23 cellular contexts compared by ENCODE assay signal in the genomic region with DNA sequence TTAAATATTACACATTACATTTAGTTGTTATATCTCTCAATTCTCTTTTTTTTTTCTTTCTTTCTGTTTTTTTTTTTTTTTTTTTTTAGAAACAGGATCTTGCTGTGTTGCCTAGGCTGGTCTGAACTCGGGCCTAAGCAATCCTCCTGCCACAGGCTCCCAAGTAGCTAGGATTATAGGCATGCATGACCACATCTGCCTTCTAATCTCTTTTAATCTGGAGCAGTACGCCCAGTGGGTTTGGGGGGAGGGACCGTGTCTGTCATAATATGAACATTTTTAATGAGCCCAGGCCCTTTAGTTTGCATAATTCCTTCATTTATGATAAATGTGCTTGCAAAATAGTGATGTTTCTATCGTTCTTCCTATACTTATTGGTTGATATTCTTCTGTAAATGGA. TPM values are rescaled to one million over a fixed set of nuclear protein-coding genes. Genes with fewer than 3 reads are reported as not detected.
"Had no signal": no experiment of that assay in that cellular context is flagged by ENCODE, and none has a peak within 500 bp of the region (broad histone marks: within the 10 kb centered on the region; RNA-seq: fewer than 3 reads in every experiment).

No MANE protein-coding gene starts in this region.

- H3K4me1 ChIP-seq: uterus had no signal

- H3K27ac ChIP-seq: left ventricle myocardium inferior, ovary, right atrium auricular region, right lobe of liver, uterus had no signal

- H3K4me2 ChIP-seq: smooth muscle cell had no signal

- ATAC-seq: natural killer cell; right lobe of liver; stimulated activated memory B cell treated with anti-CD40 and anti-IgM and Interleukin-4, amounts not matched to agents 10 μg/mL and 1 μg/mL and 100 μg/mL, for 72 hours; stimulated activated naive CD8-positive, alpha-beta T cell treated with anti-CD3 and anti-CD28 coated beads, Interleukin-15, amount 100 ng/mL, for 72 hours had no signal

- H3K36me3 ChIP-seq: ovary, uterus had no signal

- H3K9me3 ChIP-seq: left ventricle myocardium inferior, ovary, right atrium auricular region, right lobe of liver, tibial nerve, uterus had no signal

- H3K27me3 ChIP-seq: ovary, right atrium auricular region, right lobe of liver, tibial nerve, uterus had no signal

- H3K4me3 ChIP-seq: left ventricle myocardium inferior, lung, ovary, right atrium auricular region, right lobe of liver, smooth muscle cell, tibial nerve, uterus had no signal

- DNase-seq: islet precursor cell; left ventricle myocardium inferior; mesendoderm; naive B cell; natural killer cell; ovary; right lobe of liver; stimulated activated CD4-positive, alpha-beta T cell treated with anti-CD3 and anti-CD28 coated beads, Interleukin-1b, Interleukin-23, amount 100 ng/mL, for 48 hours; stimulated activated CD4-positive, alpha-beta T cell treated with anti-CD3 and anti-CD28 coated beads, Interleukin-2, amount 100 ng/mL, for 48 hours; stimulated activated CD4-positive, alpha-beta T cell treated with anti-CD3 and anti-CD28 coated beads, Interleukin-4, amount 100 ng/mL, for 4 hours; stimulated activated CD8-positive, alpha-beta memory T cell treated with anti-CD3 and anti-CD28 coated beads, Interleukin-4, amount 100 ng/mL, for 48 hours; stimulated activated naive CD4-positive, alpha-beta T cell treated with Interleukin-2 at 50 U/mL for 16 hours; stimulated activated naive CD8-positive, alpha-beta T cell treated with anti-CD3 and anti-CD28 coated beads, Interleukin-15, amount 100 ng/mL, for 72 hours; substantia nigra; uterus had no signal

RNA-seq across cellular contexts. Expression of gene SPATA9, which starts 58.7 kb away (rescaled TPM):
- total RNA-seq: kidney epithelial cell, left ventricle myocardium inferior, mononuclear cell, progenitor cell of endocrine pancreas, smooth muscle cell had no signal
- polyA plus RNA-seq: smooth muscle cell had no signal
